Comparison of ENCODE assay signal across 8 cellular contexts in genomic region chr1:98661544-98662353, GRCh38. TPM values are rescaled to one million over a fixed set of nuclear protein-coding genes. Genes with fewer than 3 reads are reported as not detected.
DNase-seq lines count a peak whose midpoint lies in the region; ATAC-seq, FAIRE-seq and TF ChIP-seq lines count a peak whose summit lies in the region.

TSS of gene SNX7 (plus strand) at chr1:98661721. CDS start at chr1:98661732, 11 bp downstream.

- H3K4me2 ChIP-seq in A549, result peak within 1 kb of the TSS; percentile 93

- H3K27ac ChIP-seq in A549 (peak within 1 kb of the TSS; percentile 70 to 95), cardiac muscle cell (peak within 1 kb of the TSS; percentile 21)

- TF ChIP-seq EP300 in A549 (IDR thresholded peaks at IDR 0.05), result no peak

- POLR2A ChIA-PET in A549 (lab: Yijun Ruan, JAX), result interaction anchor here (0.7 kb wide), 1 partner anchor 193 kb away, joined by 3 read pairs; no protein-coding TSS in a partner anchor

- peaks cover 13% of the 10 kb centered on the region for H3K4me1 ChIP-seq in A549
- peaks cover 4% of the 10 kb centered on the region for H3K4me1 ChIP-seq in cardiac muscle cell (ENCODE audit: low read depth)

- ATAC-seq in A549, result peak; percentile 98 to 99
- ATAC-seq in HG02798 (IDR thresholded peaks at IDR 0.05; ENCODE audit: poor library complexity, unreplicated experiment), result peak; percentile 96
- no peak for ATAC-seq in GM19035 (IDR thresholded peaks at IDR 0.05; ENCODE audit: unreplicated experiment)

- DNase-seq in A549 (ENCODE audit: low read depth in 1 of 2, low spot score in 1 of 2) (peak; percentile 59 to 70), NCI-H2196 treated with DMSO at 0.1 percent for 48 hours (lab: John Stamatoyannopoulos, UW; ENCODE audit: unreplicated experiment) (peak; percentile 17), amniotic stem cell (lab: John Stamatoyannopoulos, UW) (peak; percentile 71), cardiac muscle cell (ENCODE audit: low read depth in 1 of 2, low spot score in 1 of 2) (peak; percentile 88 to 92), nucleus accumbens (lab: John Stamatoyannopoulos, UW) (peak in 54 of 56 donors; percentile 17 to 86 (median 61))

- no peak; the same call in 1 of the 2 replicates for TF ChIP-seq POLR2A in A549 (IDR thresholded peaks at IDR 0.05; ENCODE audit: low read length)

- WGBS in A549 (ENCODE audit: missing lambda C conversion rate), result 0% methylated on average over 2 of the region's 80 CpGs

- H3K9me3 ChIP-seq in A549 (no peaks in the 10 kb centered on the region), cardiac muscle cell (ENCODE audit: low read depth) (no peaks in the 10 kb centered on the region)

- peak within 1 kb of the TSS; percentile 64 for H3K4me3 ChIP-seq in A549
- H3K4me3 ChIP-seq in cardiac muscle cell, result peak within 1 kb of the TSS; percentile 77

- TF ChIP-seq CTCF in A549 (IDR thresholded peaks at IDR 0.05) (peak; percentile 22), GM12874 (IDR thresholded peaks at IDR 0.05; ENCODE audit: insufficient read depth, low read depth, low read length) (0 out of 2 replicates have a peak, but pooled peaks have one; percentile 17), cardiac muscle cell (IDR thresholded peaks at IDR 0.05; ENCODE audit: low read depth, low read length) (peak; percentile 21)

- no peak for FAIRE-seq in A549 (lab: Jason Lieb, UNC)

- CTCF ChIA-PET in A549 (lab: Yijun Ruan, JAX), result interaction anchor here (0.7 kb wide), 1 partner anchor 65 kb away, joined by 3 read pairs; no protein-coding TSS in a partner anchor

- TF ChIP-seq RAD21 in A549 (conservative IDR thresholded peaks at IDR 0.05 in 1 of 2, IDR thresholded peaks at IDR 0.05 in 1 of 2), result no peak

- H3K36me3 ChIP-seq in cardiac muscle cell, result no peaks in the 10 kb centered on the region

- H3K27me3 ChIP-seq in cardiac muscle cell, result no peaks in the 10 kb centered on the region

TF ChIP-seq in A549, 52 proteins besides CTCF, POLR2A, EP300 and RAD21:
- peak; percentile 68 for TF ChIP-seq BCL3 (IDR thresholded peaks at IDR 0.05)
- TF ChIP-seq E2F6 (IDR thresholded peaks at IDR 0.05; ENCODE audit: borderline replicate concordance, low read depth), result 0 out of 2 replicates have a peak, but pooled peaks have one; percentile 43
- no peak for TF ChIP-seq HMGXB4 (CRISPR knock-in tag; IDR thresholded peaks at IDR 0.05; ENCODE audit: borderline replicate concordance)
- no peak for TF ChIP-seq BHLHE40 (IDR thresholded peaks at IDR 0.05; ENCODE audit: low read depth, low read length)
- TF ChIP-seq JUN (IDR thresholded peaks at IDR 0.05), result peak; percentile 38 to 49; a peak in 2 of 5 replicates

RNA-seq across cellular contexts. Expression of gene SNX7, which starts in this region (rescaled TPM):
- polyA plus RNA-seq in A549 (2011; rRNA removed), result 31.3 and 45.1 TPM in 2 replicates
- polyA plus RNA-seq in A549 (2012; cell fraction: cytosol; rRNA removed), result 8.8 TPM in 2 replicates
- 2.0 and 3.5 TPM in 2 replicates for polyA plus RNA-seq in A549 (2012; cell fraction: nucleus; rRNA removed)
- 27.4 to 29.7 TPM (median 29.5 TPM) in 3 replicates for polyA plus RNA-seq in A549 (2017; fragmentation: RNase III; extraction: RNeasy Plus Mini Kit Qiagen cat#74134 plus additional on column Dnase treatment)
- 14.9 and 17.5 TPM in 2 replicates for polyA minus RNA-seq in A549 (2011; rRNA and poly(A)+ RNA removed)
- total RNA-seq in cardiac muscle cell, result 16.9 and 20.6 TPM in 2 replicates
- polyA plus RNA-seq in cardiac muscle cell, result 35.9 and 42.2 TPM in 2 replicates

Comparison
In these comparisons a context has a peak if more than half of its experiments do, and no peak if none do; other contexts are left out.
1. DNase-seq: peak in every context shown above with its lines; median percentile 90 in cardiac muscle cell; 71 in amniotic stem cell; 64 in A549; 61 in nucleus accumbens; 17 in NCI-H2196 treated with DMSO at 0.1 percent for 48 hours.